Comparison of ENCODE assay signal across 8 cellular contexts in the genomic region with DNA sequence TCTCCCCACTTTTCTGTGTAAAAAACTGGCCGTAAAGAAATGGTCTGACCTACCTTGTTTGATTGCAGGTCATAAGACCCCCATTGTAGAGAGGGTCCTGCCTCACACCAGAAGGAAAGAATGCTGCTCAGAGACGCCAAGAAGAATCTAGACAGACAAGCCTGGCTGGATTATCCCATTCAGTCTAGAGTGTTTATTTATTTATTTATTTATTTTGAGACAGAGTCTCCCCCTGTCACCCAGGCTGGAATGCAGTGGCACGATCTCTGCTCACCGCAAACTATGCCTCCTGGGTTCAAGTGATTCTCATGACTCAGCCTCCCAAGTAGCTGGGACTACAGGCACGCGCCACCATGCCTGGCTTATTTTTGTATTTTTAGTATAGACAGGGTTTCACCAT. TPM values are rescaled to one million over a fixed set of nuclear protein-coding genes. Genes with fewer than 3 reads are reported as not detected.
DNase-seq lines count a peak whose midpoint lies in the region; ATAC-seq, FAIRE-seq and TF ChIP-seq lines count a peak whose summit lies in the region.
"Not testable (repeated sequence)": the region's sequence is repeated elsewhere in the genome, so short reads cannot be mapped to it uniquely, and the experiment has no call there.

No MANE protein-coding gene starts in this region.

- not testable (repeated sequence) for H3K79me1 ChIP-seq in H1 (ENCODE audit: low read depth, low read length); trophoblast cell (ENCODE audit: low read length)

- not testable (repeated sequence) for H2BK15ac ChIP-seq in H1 (ENCODE audit: low read length)

- H3K27ac Mint-ChIP-seq in GM23338: not testable (repeated sequence)
- peak overlapping the region; percentile 54 for H3K27ac Mint-ChIP-seq in type B pancreatic cell

- in situ Hi-C loops in K562 (cut with MboI): not testable (repeated sequence)

- not testable (repeated sequence) for H2BK5ac ChIP-seq in H1 (ENCODE audit: low read depth, low read length); trophoblast cell (ENCODE audit: low read depth, low read length, poor library complexity)

- not testable (repeated sequence) for H3K14ac ChIP-seq in H1 (ENCODE audit: insufficient read length); trophoblast cell (ENCODE audit: low read length)

- not testable (repeated sequence) for H3K4me2 ChIP-seq in GM23338; K562 (ENCODE audit: insufficient read depth, low read length); H1 (ENCODE audit: insufficient read depth in 1 of 2, low read depth in 2 of 2, low read length in 2 of 2); trophoblast cell (ENCODE audit: low read length)
- 0 out of 2 replicates have a peak overlapping the region, but pooled peaks have one; percentile 19 for H3K4me2 ChIP-seq in PC-9

- H2AFZ ChIP-seq in GM23338 (peak overlapping the region; percentile 93), PC-9 (peak overlapping the region; percentile 17; the same call in 1 of the 2 replicates), K562 (ENCODE audit: low read depth, low read length) (peak overlapping the region; percentile 29), H1 (ENCODE audit: low read length) (peak overlapping the region; percentile 71; the same call in 1 of the 2 replicates)
- not testable (repeated sequence) for H2AFZ ChIP-seq in trophoblast cell (ENCODE audit: insufficient read depth, low read length, poor library complexity)

- not testable (repeated sequence) for H3K56ac ChIP-seq in H1 (replicated peaks; ENCODE audit: insufficient read length, low read depth, low read length)

- not testable (repeated sequence) for H3K27ac ChIP-seq in GM23338 (ENCODE audit: low read depth); PC-9; K562 (ENCODE audit: extremely low read depth, low read depth, low read length); H1 (ENCODE audit: low read depth, low read length); trophoblast cell (ENCODE audit: low read depth, low read length)

- not testable (repeated sequence) for H3K4me1 ChIP-seq in GM23338 (ENCODE audit: insufficient read depth); PC-9 (replicated peaks; ENCODE audit: insufficient read depth); K562 (replicated peaks in 1 of 2; ENCODE audit: control insufficient read depth in 2 of 2, insufficient read depth in 2 of 2, low read length in 2 of 2); H1 (replicated peaks in 1 of 4; ENCODE audit: control insufficient read depth in 3 of 4, insufficient read depth in 4 of 4, low read length in 3 of 4); trophoblast cell (ENCODE audit: control insufficient read depth in 1 of 2, insufficient read depth in 2 of 2, low read length in 2 of 2)

- ATAC-seq in GM23338, K562: not testable (repeated sequence)

- not testable (repeated sequence) for DNase-seq in GM23338 (ENCODE audit: low spot score); PC-9; K562 (ENCODE audit: extremely low read depth in 1 of 4, low spot score in 3 of 4); type B pancreatic cell (ENCODE audit: extremely low spot score, unreplicated experiment)
- DNase-seq in activated CD8-positive, alpha-beta memory T cell treated with anti-CD3 and anti-CD28 coated beads, Interleukin-2, amount 50 U/mL, for 48 hours: peak; percentile 4
- DNase-seq in H1 (ENCODE audit: low read depth in 1 of 2, low spot score in 2 of 2) (peak in 1 of 2 experiments; percentile 10), islet precursor cell (peak; percentile 22), trophoblast cell (peak; percentile 72 to 84)

- H3K36me3 ChIP-seq in GM23338 (ENCODE audit: insufficient read depth); PC-9 (ENCODE audit: low read depth); K562 (ENCODE audit: control insufficient read depth, insufficient read depth, low read length); H1 (ENCODE audit: control insufficient read depth in 2 of 4, insufficient read depth in 4 of 4, low read length in 3 of 4); trophoblast cell (ENCODE audit: control insufficient read depth in 1 of 2, insufficient read depth in 2 of 2, low read length in 2 of 2): not testable (repeated sequence)

- not testable (repeated sequence) for BruUV-seq in PC-9 (replicated peaks; lab: Mats Ljungman, UMichigan); K562 (replicated peaks; lab: Mats Ljungman, UMichigan)

- not testable (repeated sequence) for FAIRE-seq in K562 (lab: Jason Lieb, UNC); H1 (lab: Jason Lieb, UNC)

- not testable (repeated sequence) for H3K4ac ChIP-seq in H1 (replicated peaks; ENCODE audit: insufficient read length, low read depth, low read length); trophoblast cell (ENCODE audit: low read depth, low read length)

- intact Hi-C loops in PC-9 (cut with micrococcal nuclease; ENCODE audit: unreplicated experiment); K562 (cut with micrococcal nuclease): not testable (repeated sequence)

- not testable (repeated sequence) for H3K9me3 Mint-ChIP-seq in GM23338, type B pancreatic cell

- not testable (repeated sequence) for H3K9me1 ChIP-seq in K562 (ENCODE audit: control insufficient read depth, insufficient read depth, low read length)

- not testable (repeated sequence) for TF ChIP-seq EP300 in K562 (IDR thresholded peaks at IDR 0.05; ENCODE audit: low read length); H1 (IDR thresholded peaks at IDR 0.05; ENCODE audit: borderline replicate concordance in 1 of 2, low read depth in 2 of 2, low read length in 2 of 2)

- H4K12ac ChIP-seq in trophoblast cell (ENCODE audit: low read depth, low read length): not testable (repeated sequence)

- H3K4me3 Mint-ChIP-seq in GM23338, type B pancreatic cell: not testable (repeated sequence)

- POLR2A ChIA-PET in PC-9 (lab: Charles Lee; ENCODE audit: unreplicated experiment); K562 (lab: Yijun Ruan, JAX); H1 (lab: Charles Lee; ENCODE audit: partially characterized antibody): not testable (repeated sequence)

- H3K9ac ChIP-seq in K562 (ENCODE audit: insufficient read depth in 1 of 2, low read depth in 2 of 2, low read length in 2 of 2); H1 (replicated peaks in 1 of 4; ENCODE audit: extremely low read depth in 1 of 4, low read depth in 3 of 4, low read length in 3 of 4); trophoblast cell (ENCODE audit: low read length): not testable (repeated sequence)

- H2AK5ac ChIP-seq in H1 (ENCODE audit: low read depth, low read length); trophoblast cell (ENCODE audit: low read length): not testable (repeated sequence)

- not testable (repeated sequence) for H3K9me3 ChIP-seq in PC-9 (ENCODE audit: insufficient read depth, low read depth); K562 (replicated peaks; ENCODE audit: control insufficient read depth, insufficient read depth, low read depth, low read length); H1 (ENCODE audit: insufficient read depth in 2 of 2, low read depth in 1 of 2, low read length in 1 of 2); trophoblast cell (ENCODE audit: insufficient read depth, low read depth, low read length)

- H2BK12ac ChIP-seq in H1 (ENCODE audit: low read depth, low read length); trophoblast cell (ENCODE audit: low read length): not testable (repeated sequence)

- H3K18ac ChIP-seq in H1 (ENCODE audit: extremely low read depth, low read length); trophoblast cell (ENCODE audit: low read length): not testable (repeated sequence)

- TF ChIP-seq RAD21 in K562 (CRISPR knock-in tag; conservative IDR thresholded peaks at IDR 0.05 in 1 of 2, IDR thresholded peaks at IDR 0.05 in 1 of 2); H1 (IDR thresholded peaks at IDR 0.05 in 1 of 2, conservative IDR thresholded peaks at IDR 0.05 in 1 of 2; ENCODE audit: low read depth in 2 of 2, low read length in 2 of 2): not testable (repeated sequence)

- H3K36me3 Mint-ChIP-seq in GM23338 (ENCODE audit: low read depth); type B pancreatic cell: not testable (repeated sequence)

- WGBS in K562 (ENCODE audit: insufficient coverage, low coverage, missing lambda C conversion rate): 62% methylated on average over 4 of the region's 6 CpGs
- WGBS in H1 (ENCODE audit: extremely low coverage in 1 of 2, insufficient coverage in 1 of 2, insufficient read length in 1 of 2, insufficient replicate concordance in 2 of 2, low coverage in 1 of 2, low lambda C conversion rate in 2 of 2, missing lambda C conversion rate in 1 of 2), 2 experiments: 90% methylated on average over 6 of the region's 6 CpGs; no CpG with 5 or more reads in 1 of the 2 experiments
- WGBS in trophoblast cell (ENCODE audit: extremely low coverage, insufficient coverage, insufficient read length): no CpG with 5 or more reads among the region's 6 CpGs

- not testable (repeated sequence) for H4K20me1 ChIP-seq in GM23338 (replicated peaks; ENCODE audit: insufficient read depth); PC-9 (ENCODE audit: insufficient read depth); K562 (replicated peaks; ENCODE audit: control insufficient read depth, insufficient read depth, low read length); H1 (replicated peaks in 1 of 2; ENCODE audit: control insufficient read depth in 1 of 2, insufficient read depth in 2 of 2, low read length in 2 of 2)

- not testable (repeated sequence) for H3K23ac ChIP-seq in H1 (ENCODE audit: insufficient read length); trophoblast cell (ENCODE audit: low read length)

- H4K8ac ChIP-seq in H1 (ENCODE audit: extremely low read depth, insufficient read depth, low read length); trophoblast cell (ENCODE audit: low read depth, low read length): not testable (repeated sequence)

- not testable (repeated sequence) for H4K91ac ChIP-seq in H1 (replicated peaks; ENCODE audit: insufficient read length, low read length); trophoblast cell (ENCODE audit: low read depth, low read length)

- H3F3A ChIP-seq in GM23338 (replicated peaks; ENCODE audit: low read depth); PC-9 (ENCODE audit: insufficient read depth, low read depth): not testable (repeated sequence)

- not testable (repeated sequence) for H3K9me2 ChIP-seq in GM23338 (ENCODE audit: insufficient read depth); PC-9 (ENCODE audit: insufficient read depth)

- CTCF ChIA-PET in PC-9 (lab: Charles Lee); K562 (lab: Yijun Ruan, JAX; ENCODE audit: low intra/inter-chr PET ratio); H1 (lab: Charles Lee; ENCODE audit: partially characterized antibody): not testable (repeated sequence)

- not testable (repeated sequence) for H2BK20ac ChIP-seq in H1 (ENCODE audit: low read length)

- not testable (repeated sequence) for H3K27me3 ChIP-seq in GM23338 (ENCODE audit: insufficient read depth); PC-9 (ENCODE audit: insufficient read depth, low read depth); K562 (ENCODE audit: control insufficient read depth in 2 of 2, insufficient read depth in 2 of 2, low read length in 2 of 2); H1 (replicated peaks in 1 of 4; ENCODE audit: control insufficient read depth in 3 of 4, extremely low read depth in 1 of 4, insufficient read depth in 3 of 4, low read length in 3 of 4); trophoblast cell (ENCODE audit: insufficient read depth, low read length)

- not testable (repeated sequence) for H3K4me1 Mint-ChIP-seq in GM23338; type B pancreatic cell (ENCODE audit: unreplicated experiment)

- not testable (repeated sequence) for H3K27me3 Mint-ChIP-seq in GM23338 (ENCODE audit: insufficient read depth, low read depth, poor library complexity); type B pancreatic cell

- not testable (repeated sequence) for H2BK120ac ChIP-seq in H1 (replicated peaks; ENCODE audit: low read depth, low read length); trophoblast cell (ENCODE audit: insufficient read depth, low read length, poor library complexity)

- H3K4me3 ChIP-seq in GM23338; PC-9; K562; H1 (ENCODE audit: extremely low read depth in 1 of 4, insufficient read depth in 2 of 4, low read depth in 3 of 4, low read length in 4 of 4); trophoblast cell (ENCODE audit: low read depth, low read length): not testable (repeated sequence)

- not testable (repeated sequence) for TF ChIP-seq POLR2A in K562 (conservative IDR thresholded peaks at IDR 0.05); H1 (IDR thresholded peaks at IDR 0.05; ENCODE audit: control extremely low read depth in 1 of 2, low read depth in 2 of 2, low read length in 2 of 2)

- H3K79me2 ChIP-seq in GM23338 (replicated peaks; ENCODE audit: insufficient read depth); PC-9 (ENCODE audit: low read depth); K562 (ENCODE audit: control insufficient read depth, insufficient read depth, low read length); H1 (ENCODE audit: control insufficient read depth in 1 of 2, insufficient read depth in 2 of 2, low read length in 2 of 2); trophoblast cell (ENCODE audit: control insufficient read depth, insufficient read depth, low read length, poor library complexity): not testable (repeated sequence)

- not testable (repeated sequence) for H4K5ac ChIP-seq in H1 (ENCODE audit: insufficient read length, low read depth, low read length)

- not testable (repeated sequence) for TF ChIP-seq CTCF in GM23338 (conservative IDR thresholded peaks at IDR 0.05; ENCODE audit: low read depth in 2 of 2); PC-9 (conservative IDR thresholded peaks at IDR 0.05); K562 (IDR thresholded peaks at IDR 0.05 in 2 of 3, conservative IDR thresholded peaks at IDR 0.05 in 1 of 3; ENCODE audit: insufficient read depth in 2 of 3, low read depth in 1 of 3, low read length in 3 of 3); H1 (IDR thresholded peaks at IDR 0.05; ENCODE audit: control extremely low read depth in 1 of 3, insufficient read depth in 1 of 3, low read depth in 1 of 3, low read length in 3 of 3); type B pancreatic cell (conservative IDR thresholded peaks at IDR 0.05)

- H3K23me2 ChIP-seq in H1 (ENCODE audit: low read depth, low read length): not testable (repeated sequence)

RNA-seq across cellular contexts. Expression of a gene that starts 28.1 kb away (rescaled TPM):
- total RNA-seq in GM23338 (2014; rRNA removed; shearing (Covaris generic)): 117 and 149 TPM in 2 replicates
- polyA plus RNA-seq in GM23338 (2016; fragmentation: Nextera tagmentation; extraction: Ambion mirVana) (47.0 and 47.6 TPM in 2 replicates), K562 (2011; rRNA removed) (11.6 and 14.1 TPM in 2 replicates), K562 (2014; fragmentation: Illumina TruSeq; extraction: Trizol) (46.2 and 64.1 TPM in 2 replicates), K562 (2014; fragmentation: Nextera tagmentation; extraction: Ambion mirVana) (100 to 1,000 TPM; 119 to 145 TPM), K562 (2014; rRNA removed) (33.7 and 34.6 TPM in 2 replicates), H1 (2011; rRNA removed) (33.0 and 40.5 TPM in 2 replicates)
- total RNA-seq in PC-9 (2021) (46.5 and 54.1 TPM in 2 replicates), K562 (2014; rRNA removed) (26.4 and 35.6 TPM in 2 replicates), K562 (2014; rRNA removed; fragmentation: Illumina TruSeq; extraction: Trizol) (50.2 and 52.2 TPM in 2 replicates), K562 (2015; rRNA removed; fragmentation: Illumina TruSeq; extraction: Trizol) (52.2 and 55.2 TPM in 2 replicates), K562 (2021) (36.6 and 40.2 TPM in 2 replicates), type B pancreatic cell (ENCODE audit: low replicate concordance) (41.3 and 50.4 TPM in 2 replicates)
- 19.7 and 24.1 TPM in 2 replicates for total RNA-seq in K562 (2011; cell fraction: chromatin; rRNA removed; ENCODE audit: low replicate concordance)
- total RNA-seq in K562 (2011; cell fraction: nucleolus; rRNA removed): 17.4 and 22.8 TPM in 2 replicates
- 17.6 and 18.1 TPM in 2 replicates for total RNA-seq in K562 (2011; cell fraction: nucleoplasm; rRNA removed)
- polyA plus RNA-seq in K562 (2011; cell fraction: cytosol; rRNA removed): 15.5 and 20.6 TPM in 2 replicates
- polyA plus RNA-seq in K562 (2011; cell fraction: nucleus; rRNA removed): 20.8 and 22.1 TPM in 2 replicates
- polyA plus RNA-seq in K562 (2012): 42.3 and 44.7 TPM in 2 replicates
- polyA minus RNA-seq in K562 (2011; rRNA and poly(A)+ RNA removed): 12.1 and 17.0 TPM in 2 replicates
- polyA minus RNA-seq in K562 (2011; cell fraction: cytosol; rRNA and poly(A)+ RNA removed): 13.9 and 18.3 TPM in 2 replicates
- 11.1 and 11.6 TPM in 2 replicates for polyA minus RNA-seq in K562 (2011; cell fraction: nucleus; rRNA and poly(A)+ RNA removed)
- total RNA-seq in H1 (2021; fragmentation: NEBNext Ultra II Directional; extraction: Animal tissue kit (Norgen Biotek cat#: 25700)): 93.6 and 94.3 TPM in 2 replicates
- 36.4 TPM for polyA plus RNA-seq in H1 (2011; cell fraction: cytosol; rRNA removed)
- 36.0 TPM for polyA plus RNA-seq in H1 (2011; cell fraction: nucleus; rRNA removed)
- 80.2 to 92.6 TPM (median 81.5 TPM) in 4 replicates for polyA plus RNA-seq in H1 (2012, experiment 1 of 2)
- polyA plus RNA-seq in H1 (2012, experiment 2 of 2): 83.8 TPM
- polyA plus RNA-seq in H1 (2013, experiment 1 of 2): 57.1 TPM
- 61.9 TPM for polyA plus RNA-seq in H1 (2013, experiment 2 of 2)
- polyA minus RNA-seq in H1 (2011; rRNA and poly(A)+ RNA removed): 34.9 and 53.7 TPM in 2 replicates
- polyA minus RNA-seq in H1 (2011; cell fraction: cytosol; rRNA and poly(A)+ RNA removed): 31.9 TPM
- 24.4 TPM for polyA minus RNA-seq in H1 (2011; cell fraction: nucleus; rRNA and poly(A)+ RNA removed)
- polyA plus RNA-seq in trophoblast cell (2013): 30.3 and 31.0 TPM in 2 replicates
